Comparison of ENCODE assay signal across 2 cellular contexts in genomic region chr17:49819118-49819517, GRCh38.
TF ChIP-seq lines count a peak whose summit lies in the region.

No MANE protein-coding gene starts in this region.

TF ChIP-seq in WTC11, 78 proteins besides CTCF, POLR2A, EP300 and RAD21:
- TF ChIP-seq NR3C1 (CRISPR knock-in tag; conservative IDR thresholded peaks at IDR 0.05; ENCODE audit: low read depth): no peak

TF ChIP-seq in H1, 55 proteins besides CTCF, POLR2A, EP300 and RAD21:
- no peak for TF ChIP-seq SP4 (IDR thresholded peaks at IDR 0.05; ENCODE audit: low read length)
- no peak for TF ChIP-seq EGR1 (IDR thresholded peaks at IDR 0.05; ENCODE audit: borderline replicate concordance, low read depth, low read length)
- TF ChIP-seq E2F6 (IDR thresholded peaks at IDR 0.05): no peak
- no peak for TF ChIP-seq NANOG (IDR thresholded peaks at IDR 0.05; ENCODE audit: insufficient read depth, low read depth, low read length, poor library complexity, severe bottlenecking)
- TF ChIP-seq GABPA (IDR thresholded peaks at IDR 0.05; ENCODE audit: borderline replicate concordance, insufficient read depth, low read length): no peak
- no peak for TF ChIP-seq CHD1 (IDR thresholded peaks at IDR 0.05; ENCODE audit: low read depth, low read length)
- TF ChIP-seq CTBP2 (IDR thresholded peaks at IDR 0.05; ENCODE audit: borderline replicate concordance, insufficient read depth, insufficient read length, low read length): no peak
- no peak for TF ChIP-seq RNF2 (IDR thresholded peaks at IDR 0.05; ENCODE audit: borderline replicate concordance, low read depth, low read length, missing control alignments, poor library complexity, severe bottlenecking)
